8 cellular contexts compared by ENCODE assay signal in the genomic region with DNA sequence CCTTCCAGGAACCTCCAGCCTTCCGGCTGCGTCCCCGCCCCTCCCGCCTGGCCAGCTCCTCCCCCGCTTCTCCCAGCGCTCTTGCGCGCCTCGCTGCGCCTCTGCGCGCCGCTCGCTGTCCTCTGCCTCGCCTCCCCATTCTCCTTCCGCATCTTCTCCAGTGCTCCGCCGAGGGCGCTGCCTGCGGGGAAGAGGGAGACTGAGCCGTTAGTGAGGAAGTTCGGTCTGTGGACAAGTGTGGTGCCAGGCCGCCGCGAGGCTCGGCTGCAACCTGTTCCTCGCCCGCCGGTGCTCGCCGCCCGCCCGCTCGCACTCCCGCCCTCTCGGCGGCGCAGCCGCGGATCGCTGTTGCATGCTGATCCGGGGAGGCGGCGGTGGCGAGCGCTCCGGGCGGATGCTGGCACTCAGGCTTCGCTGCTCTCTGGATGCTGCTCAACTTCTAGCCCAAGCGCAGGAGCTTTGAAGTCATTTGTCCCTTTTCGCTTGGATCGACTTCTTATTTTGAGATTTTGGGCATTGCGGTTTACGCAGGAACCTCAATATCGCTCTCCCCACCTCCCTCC.
DNase-seq lines count a peak whose midpoint lies in the region; ATAC-seq lines count a peak whose summit lies in the region.

No MANE protein-coding gene starts in this region.

- ATAC-seq in GM19328 (IDR thresholded peaks at IDR 0.05; ENCODE audit: unreplicated experiment) = peak; percentile 44
- peak; percentile 61 for ATAC-seq in HG03571 (IDR thresholded peaks at IDR 0.05; ENCODE audit: unreplicated experiment)

- H3K9ac ChIP-seq in iPS-18a (ENCODE audit: low read length) = peak overlapping the region; percentile 9

- peak overlapping the region; percentile 37 for H3K4me3 Mint-ChIP-seq in activated naive CD8-positive, alpha-beta T cell

- H3K27ac Mint-ChIP-seq in activated naive CD8-positive, alpha-beta T cell = no peak overlapping the region

- peaks cover 23% of the 10 kb centered on the region for H3K4me1 Mint-ChIP-seq in activated naive CD8-positive, alpha-beta T cell (ENCODE audit: low read depth)

- DNase-seq in CD1c-positive myeloid dendritic cell (ENCODE audit: extremely low spot score) = peak; percentile 27
- peak; percentile 18 for DNase-seq in stimulated activated CD4-positive, alpha-beta T cell treated with anti-CD3 and anti-CD28 coated beads, Interleukin-4, amount 100 ng/mL, for 1 hour
- DNase-seq in activated CD4-positive, CD25-positive, alpha-beta regulatory T cell treated with anti-CD3 and anti-CD28 coated beads, Interleukin-2, amount 50 U/mL, for 72 hours = no peak
- DNase-seq in T1000 (lab: John Stamatoyannopoulos, UW) = no peak

- peaks cover 43% of the 10 kb centered on the region for H3K27me3 Mint-ChIP-seq in activated naive CD8-positive, alpha-beta T cell

- peaks cover 18% of the 10 kb centered on the region for H3K4me1 ChIP-seq in iPS-18a (ENCODE audit: control insufficient read depth, low read depth, low read length)

- H3K4me3 ChIP-seq in iPS-18a (ENCODE audit: low read length) = peak overlapping the region; percentile 73

- no peaks in the 10 kb centered on the region for H3K9me3 ChIP-seq in iPS-18a (ENCODE audit: control insufficient read depth, low read depth, low read length)

- H3K36me3 ChIP-seq in iPS-18a (ENCODE audit: control insufficient read depth, low read depth, low read length) = no peaks in the 10 kb centered on the region

- no peaks in the 10 kb centered on the region for H3K9me3 Mint-ChIP-seq in activated naive CD8-positive, alpha-beta T cell (ENCODE audit: low read depth)

- H3K27ac ChIP-seq in iPS-18a (ENCODE audit: low read length) = no peak overlapping the region

- peaks cover 66% of the 10 kb centered on the region for H3K27me3 ChIP-seq in iPS-18a (ENCODE audit: control insufficient read depth, insufficient read depth, low read length)

- H3K36me3 Mint-ChIP-seq in activated naive CD8-positive, alpha-beta T cell = no peaks in the 10 kb centered on the region

Comparison
In these comparisons a context has a peak if more than half of its experiments do, and no peak if none do; other contexts are left out.
1. DNase-seq: peak in CD1c-positive myeloid dendritic cell (single experiment) and stimulated activated CD4-positive, alpha-beta T cell treated with anti-CD3 and anti-CD28 coated beads, Interleukin-4, amount 100 ng/mL, for 1 hour (single experiment); none in activated CD4-positive, CD25-positive, alpha-beta regulatory T cell treated with anti-CD3 and anti-CD28 coated beads, Interleukin-2, amount 50 U/mL, for 72 hours (single experiment) and T1000 (single experiment).